Comparison of ENCODE assay signal across 16 cellular contexts in genomic region chr3:72903004-72903403, GRCh38. TPM values are rescaled to one million over a fixed set of nuclear protein-coding genes. Genes with fewer than 3 reads are reported as not detected.
A peak's percentile ranks its signal among the peaks of the same experiment; 100 is the strongest.
DNase-seq lines count a peak whose midpoint lies in the region; ATAC-seq and TF ChIP-seq lines count a peak whose summit lies in the region.
"Had no signal": no experiment of that assay in that cellular context is flagged by ENCODE, and none has a peak within 500 bp of the region (broad histone marks: within the 10 kb centered on the region; RNA-seq: fewer than 3 reads in every experiment).

No MANE protein-coding gene starts in this region.

- no peak overlapping the region for H3K9ac ChIP-seq in IMR-90 (ENCODE audit: low read depth, low read length)
- H3K9ac ChIP-seq: BLaER1 had no signal

- H4K91ac ChIP-seq in IMR-90 (ENCODE audit: insufficient read depth, low read depth, low read length), result no peak overlapping the region

- H2BK15ac ChIP-seq in IMR-90 (ENCODE audit: low read depth, low read length), result no peak overlapping the region

- no peak overlapping the region for H4K8ac ChIP-seq in IMR-90 (ENCODE audit: low read depth in 2 of 2, low read length in 2 of 2)

- H2AK5ac ChIP-seq in IMR-90 (ENCODE audit: low read depth, low read length), result no peak overlapping the region

- ATAC-seq in IMR-90 (ENCODE audit: low read depth) (peak; percentile 73), HG03039 (IDR thresholded peaks at IDR 0.05; ENCODE audit: unreplicated experiment) (no peak), GM21526 (IDR thresholded peaks at IDR 0.05; ENCODE audit: low FRiP score, unreplicated experiment) (no peak), GM21529 (IDR thresholded peaks at IDR 0.05; ENCODE audit: unreplicated experiment) (no peak)
- ATAC-seq in activated naive CD4-positive, alpha-beta T cell treated with anti-CD3 and anti-CD28 coated beads, Interleukin-2, amount 50 U/mL, for 72 hours, result no peak
- ATAC-seq: activated CD8-positive, alpha-beta memory T cell treated with anti-CD3 and anti-CD28 coated beads, Interleukin-2, amount 10 ng/mL, durations not matched to agents 7 days and 5 days had no signal

- no peak overlapping the region for H3K18ac ChIP-seq in IMR-90 (ENCODE audit: low read depth, low read length)

- dilution Hi-C loops in IMR-90 (cut with HindIII; ENCODE audit: low sequenced_read_pairs, unreplicated experiment), result no loop called here

- no peak overlapping the region for H3K4me3 ChIP-seq in IMR-90 (ENCODE audit: insufficient read depth, low read depth, low read length)
- no peak overlapping the region for H3K4me3 ChIP-seq in ascending aorta
- H3K4me3 ChIP-seq: BLaER1, skin epidermis, tibial nerve had no signal

- H3K9me1 ChIP-seq in IMR-90 (ENCODE audit: insufficient read depth, low read length), result peaks cover 15% of the 10 kb centered on the region

- H3K9me3 Mint-ChIP-seq in activated naive CD4-positive, alpha-beta T cell treated with anti-CD3 and anti-CD28 coated beads, Interleukin-2, amount 50 U/mL, for 72 hours, result no peaks in the 10 kb centered on the region
- H3K9me3 Mint-ChIP-seq: endodermal cell had no signal

- no peak overlapping the region for H3K23ac ChIP-seq in IMR-90 (ENCODE audit: low read depth, low read length)

- in situ Hi-C loops in IMR-90 (cut with MboI; ENCODE audit: low sequenced_read_pairs), result no loop called here

- no peak overlapping the region for H3K14ac ChIP-seq in IMR-90 (replicated peaks; ENCODE audit: low read depth, low read length)

- TF ChIP-seq RAD21 in IMR-90 (IDR thresholded peaks at IDR 0.05; ENCODE audit: low read length), result no peak

- no CpG with 5 or more reads among the region's 3 CpGs for WGBS in IMR-90 (ENCODE audit: extremely low coverage in 2 of 2, insufficient read length in 1 of 2), 2 experiments

- BruUV-seq in IMR-90 (replicated peaks; lab: Mats Ljungman, UMichigan), result no TSS peak

- peak overlapping the region; percentile 53; the same call in 1 of the 2 replicates for H3K4ac ChIP-seq in IMR-90 (ENCODE audit: low read depth, low read length)

- no peak overlapping the region for H3K56ac ChIP-seq in IMR-90 (ENCODE audit: extremely low read depth, insufficient read depth, low read length)

- peaks cover 3 to 16% of the 10 kb centered on the region in 2 experiments; a peak in 3 of 4 replicates for H3K79me1 ChIP-seq in IMR-90 (ENCODE audit: low read depth in 1 of 2, low read length in 2 of 2)

- H2AFZ ChIP-seq in IMR-90 (replicated peaks; ENCODE audit: low read length, poor library complexity), result no peak overlapping the region

- H3K9me3 ChIP-seq in IMR-90 (ENCODE audit: control insufficient read depth, insufficient read depth, low read length) (no peaks in the 10 kb centered on the region), ascending aorta (no peaks in the 10 kb centered on the region)
- H3K9me3 ChIP-seq: BLaER1, tibial nerve had no signal

- POLR2A ChIA-PET in IMR-90 (lab: Charles Lee; ENCODE audit: unreplicated experiment), result interaction anchor here (0.6 kb wide), 1 partner anchor 94 kb away, joined by 3 read pairs; the partner anchor contains the start of gene PPP4R2

- no peak overlapping the region for H2BK20ac ChIP-seq in IMR-90 (ENCODE audit: low read depth, low read length)

- peaks cover 15% of the 10 kb centered on the region for H4K20me1 ChIP-seq in IMR-90 (ENCODE audit: insufficient read depth, low read length)
- H4K20me1 ChIP-seq: BLaER1 had no signal

- DNase-seq in AG08395 (ENCODE audit: low spot score), result peak; percentile 86
- peak; percentile 93 for DNase-seq in IMR-90
- DNase-seq in ascending aorta (ENCODE audit: low spot score in 2 of 2), result no peak
- peak; percentile 97 for DNase-seq in iris pigment epithelial cell (ENCODE audit: low read depth)
- DNase-seq in activated naive CD4-positive, alpha-beta T cell treated with anti-CD3 and anti-CD28 coated beads, Interleukin-2, amount 50 U/mL, for 72 hours (ENCODE audit: low spot score in 2 of 2), result no peak
- DNase-seq: activated CD8-positive, alpha-beta memory T cell treated with anti-CD3 and anti-CD28 coated beads, Interleukin-2, amount 10 ng/mL, durations not matched to agents 7 days and 5 days; anterior cingulate cortex; endodermal cell; NCI-H2107; OCI-M1 had no signal

- no peak overlapping the region for H3K27ac Mint-ChIP-seq in activated naive CD4-positive, alpha-beta T cell treated with anti-CD3 and anti-CD28 coated beads, Interleukin-2, amount 50 U/mL, for 72 hours
- H3K27ac Mint-ChIP-seq: activated CD8-positive, alpha-beta memory T cell treated with anti-CD3 and anti-CD28 coated beads, Interleukin-2, amount 10 ng/mL, durations not matched to agents 7 days and 5 days; endodermal cell had no signal

- no peak overlapping the region for H4K5ac ChIP-seq in IMR-90 (ENCODE audit: low read depth, low read length)

- no peak overlapping the region for H2AK9ac ChIP-seq in IMR-90 (replicated peaks; ENCODE audit: low read depth, low read length, poor library complexity)

- no peaks in the 10 kb centered on the region for H3K36me3 Mint-ChIP-seq in activated naive CD4-positive, alpha-beta T cell treated with anti-CD3 and anti-CD28 coated beads, Interleukin-2, amount 50 U/mL, for 72 hours
- H3K36me3 Mint-ChIP-seq: activated CD8-positive, alpha-beta memory T cell treated with anti-CD3 and anti-CD28 coated beads, Interleukin-2, amount 10 ng/mL, durations not matched to agents 7 days and 5 days had no signal

- no peak for TF ChIP-seq CTCF in IMR-90 (conservative IDR thresholded peaks at IDR 0.05; ENCODE audit: low read depth, low read length)
- no peak for TF ChIP-seq CTCF in ascending aorta (IDR thresholded peaks at IDR 0.05)

- no peaks in the 10 kb centered on the region for H3K36me3 ChIP-seq in IMR-90 (ENCODE audit: control insufficient read depth, insufficient read depth, low read length)
- no peaks in the 10 kb centered on the region for H3K36me3 ChIP-seq in ascending aorta
- H3K36me3 ChIP-seq: BLaER1, tibial nerve had no signal

- no peak overlapping the region for H2BK5ac ChIP-seq in IMR-90 (ENCODE audit: low read depth, low read length, poor library complexity, severe bottlenecking)

- CTCF ChIA-PET in IMR-90 (lab: Yijun Ruan, JAX), result no interaction called here

- no peak overlapping the region for H3K27ac ChIP-seq in IMR-90 (ENCODE audit: insufficient read depth, low read length)
- peak overlapping the region; percentile 14 to 47 for H3K27ac ChIP-seq in ascending aorta
- H3K27ac ChIP-seq: BLaER1, skin epidermis, tibial nerve had no signal

- peak overlapping the region; percentile 15; the same call in 1 of the 2 replicates for H3K4me2 ChIP-seq in IMR-90 (ENCODE audit: low read depth, low read length)
- H3K4me2 ChIP-seq: BLaER1 had no signal

- H3K4me1 ChIP-seq in IMR-90 (ENCODE audit: control insufficient read depth, insufficient read depth, low read length) (peaks cover 9% of the 10 kb centered on the region), ascending aorta (peaks cover 0 to 36% of the 10 kb centered on the region in 2 donors)
- H3K4me1 ChIP-seq: BLaER1 had no signal

- H2BK120ac ChIP-seq in IMR-90 (ENCODE audit: low read depth, low read length), result peak overlapping the region; percentile 57

- TF ChIP-seq POLR2A in IMR-90 (IDR thresholded peaks at IDR 0.05; ENCODE audit: low read depth, low read length), result no peak

- H3K27me3 ChIP-seq in IMR-90 (ENCODE audit: control insufficient read depth, insufficient read depth, low read length), result no peaks in the 10 kb centered on the region
- H3K27me3 ChIP-seq in ascending aorta, result no peaks in the 10 kb centered on the region
- H3K27me3 ChIP-seq: BLaER1, tibial nerve had no signal

- intact Hi-C loops in IMR-90 (cut with micrococcal nuclease), result no loop called here
- intact Hi-C loops in ascending aorta (cut with DNase I), result no loop called here

TF ChIP-seq in IMR-90, 13 proteins besides CTCF, POLR2A, EP300 and RAD21:
- TF ChIP-seq SMC3 (IDR thresholded peaks at IDR 0.05; ENCODE audit: low read depth, low read length) (no peak), CEBPB (IDR thresholded peaks at IDR 0.05; ENCODE audit: low read depth, low read length) (peak; percentile 99), FOS (IDR thresholded peaks at IDR 0.05; ENCODE audit: low read depth, low read length) (peak; percentile 82)

RNA-seq across cellular contexts. Expression of gene GXYLT2, which starts 15.2 kb away (rescaled TPM):
- 11.1 and 11.4 TPM in 2 replicates for total RNA-seq in IMR-90 (2012; rRNA removed)
- polyA plus RNA-seq in IMR-90 (2012; rRNA removed), result 4.8 and 5.7 TPM in 2 replicates
- polyA plus RNA-seq in IMR-90 (2012; cell fraction: cytosol; rRNA removed), result 3.4 and 4.0 TPM in 2 replicates
- 1.4 and 7.8 TPM in 2 replicates for polyA plus RNA-seq in IMR-90 (2012; cell fraction: nucleus; rRNA removed; ENCODE audit: low replicate concordance)
- total RNA-seq in ascending aorta, result 19.5 TPM
- under 1 TPM in 1 of 2 donors, not detected in 1; 0.08 TPM for total RNA-seq in activated naive CD4-positive, alpha-beta T cell treated with anti-CD3 and anti-CD28 coated beads, Interleukin-2, amount 50 U/mL, for 72 hours
- total RNA-seq: activated CD8-positive, alpha-beta memory T cell treated with anti-CD3 and anti-CD28 coated beads, Interleukin-2, amount 10 ng/mL, durations not matched to agents 7 days and 5 days had no signal

RNA-seq across cellular contexts. Expression of gene SHQ1, which starts 54.8 kb away (rescaled TPM):
- 19.4 and 28.6 TPM in 2 replicates for total RNA-seq in IMR-90 (2012; rRNA removed)
- polyA plus RNA-seq in IMR-90 (2012; rRNA removed), result 8.1 and 10.4 TPM in 2 replicates
- polyA plus RNA-seq in IMR-90 (2012; cell fraction: cytosol; rRNA removed), result 3.2 and 4.4 TPM in 2 replicates
- polyA plus RNA-seq in IMR-90 (2012; cell fraction: nucleus; rRNA removed; ENCODE audit: low replicate concordance), result 1.8 and 9.9 TPM in 2 replicates
- total RNA-seq in ascending aorta, result 4.2 TPM
- 10 to 100 TPM; 25.7 to 34.3 TPM for total RNA-seq in activated naive CD4-positive, alpha-beta T cell treated with anti-CD3 and anti-CD28 coated beads, Interleukin-2, amount 50 U/mL, for 72 hours

Comparison
In these comparisons a context has a peak if more than half of its experiments do, and no peak if none do; other contexts are left out.
1. DNase-seq: peak in AG08395 (single experiment), IMR-90 (single experiment) and iris pigment epithelial cell (single experiment); none in ascending aorta (0 of 2) and activated naive CD4-positive, alpha-beta T cell treated with anti-CD3 and anti-CD28 coated beads, Interleukin-2, amount 50 U/mL, for 72 hours (0 of 2).
2. RNA of gene GXYLT2, which starts 15.2 kb away (total RNA-seq): 19.5 TPM in ascending aorta (single experiment) and 11.1 to 11.4 TPM in IMR-90; 0.08 TPM in activated naive CD4-positive, alpha-beta T cell treated with anti-CD3 and anti-CD28 coated beads, Interleukin-2, amount 50 U/mL, for 72 hours; every median in the first group is over 10 times any median in the second.